ENCODE assay signal across 8 cellular contexts in the genomic region with DNA sequence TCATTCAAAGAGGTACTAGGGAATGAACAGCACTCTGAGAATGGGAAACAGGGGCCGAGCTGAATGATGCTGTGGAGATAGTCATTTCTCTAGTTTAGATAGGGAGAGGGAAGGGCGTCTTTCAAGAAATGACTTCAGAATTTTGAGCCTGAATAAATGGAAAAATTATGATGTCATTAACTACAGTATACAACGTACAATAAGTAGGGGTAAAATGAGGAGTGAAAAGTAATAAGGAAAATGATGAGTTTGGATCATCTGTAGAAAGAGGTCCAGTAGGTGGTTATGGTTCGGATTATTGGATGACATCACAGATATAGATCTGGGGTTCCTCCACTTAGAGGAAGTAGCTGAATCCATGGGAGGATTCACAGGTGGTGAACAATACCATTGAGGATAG.
"Had no signal": no experiment of that assay in that cellular context is flagged by ENCODE, and none has a peak within 500 bp of the region (broad histone marks: within the 10 kb centered on the region; RNA-seq: fewer than 3 reads in every experiment).

No MANE protein-coding gene starts in this region.

- H3K27ac ChIP-seq: HL-60, KMS-11 had no signal

- DNase-seq: IMR-90, KBM-7, KG1 had no signal

- H3K4me3 ChIP-seq: K562 had no signal

- H3K9ac ChIP-seq: KMS-11 had no signal

- H3K4me2 ChIP-seq: KMS-11 had no signal

- H3K4me3 Mint-ChIP-seq: IgD-negative memory B cell had no signal

- H3K27ac Mint-ChIP-seq: IgD-negative memory B cell had no signal

- H3K36me3 Mint-ChIP-seq: IgD-negative memory B cell had no signal

- FAIRE-seq: HTR-8/SVneo, K562 had no signal

- H3K4me1 Mint-ChIP-seq: IgD-negative memory B cell had no signal

- H3K27me3 Mint-ChIP-seq: IgD-negative memory B cell had no signal

- ATAC-seq: K562 had no signal
